ENCODE assay signal across 15 cellular contexts in the genomic region with DNA sequence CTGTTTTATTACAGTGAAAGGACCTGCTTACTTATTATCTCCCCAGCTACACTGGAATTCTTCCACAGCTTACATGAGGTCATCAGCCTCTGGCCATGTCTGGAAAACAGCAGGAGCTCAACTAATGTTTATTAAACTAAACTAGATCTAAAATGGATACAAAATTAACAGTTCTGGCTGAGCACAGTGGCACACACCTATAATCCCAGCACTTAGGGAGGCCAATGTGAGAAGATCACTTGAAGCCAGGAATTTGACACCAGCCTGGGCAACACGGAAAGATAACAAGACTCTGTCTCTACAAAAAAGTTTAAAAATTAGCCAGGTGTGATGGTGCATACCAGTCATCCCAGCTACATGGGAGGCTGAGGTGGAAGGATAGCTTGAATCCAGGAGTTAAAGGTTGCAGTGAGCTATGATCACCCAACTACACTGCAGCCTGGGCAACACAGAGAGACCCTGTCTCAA.
DNase-seq lines count a peak whose midpoint lies in the region; ATAC-seq, FAIRE-seq and TF ChIP-seq lines count a peak whose summit lies in the region.
"Had no signal": no experiment of that assay in that cellular context is flagged by ENCODE, and none has a peak within 500 bp of the region (broad histone marks: within the 10 kb centered on the region; RNA-seq: fewer than 3 reads in every experiment).

No MANE protein-coding gene starts in this region.

- H3K27ac Mint-ChIP-seq in Caco-2 (ENCODE audit: unreplicated experiment) (peak overlapping the region; percentile 91), endodermal cell (peak overlapping the region; percentile 6), neural progenitor cell (peak overlapping the region; percentile 47)
- H3K27ac Mint-ChIP-seq: activated CD4-positive, alpha-beta memory T cell treated with anti-CD3 and anti-CD28 coated beads, Interleukin-2, amount 10 ng/mL, durations not matched to agents 7 days and 5 days; stimulated activated effector memory CD8-positive, alpha-beta T cell treated with anti-CD3 and anti-CD28 coated beads, Interleukin-12 subunit alpha, Interleukin-12 subunit beta, amount 100 ng/mL, for 72 hours had no signal

- no peaks in the 10 kb centered on the region for H3K36me3 ChIP-seq in Caco-2 (ENCODE audit: control insufficient read depth, insufficient read depth, low read length)
- no peaks in the 10 kb centered on the region for H3K36me3 ChIP-seq in MG63
- no peaks in the 10 kb centered on the region for H3K36me3 ChIP-seq in endodermal cell (ENCODE audit: control insufficient read depth, insufficient read depth, low read length)
- H3K36me3 ChIP-seq in neural progenitor cell: no peaks in the 10 kb centered on the region
- no peaks in the 10 kb centered on the region for H3K36me3 ChIP-seq in H7 (replicated peaks; ENCODE audit: control insufficient read depth, insufficient read depth, low read length)

- H3K36me3 Mint-ChIP-seq in Caco-2 (ENCODE audit: insufficient read depth, unreplicated experiment): no peaks in the 10 kb centered on the region
- no peaks in the 10 kb centered on the region for H3K36me3 Mint-ChIP-seq in endodermal cell (ENCODE audit: low read depth)
- H3K36me3 Mint-ChIP-seq in neural progenitor cell: no peaks in the 10 kb centered on the region
- H3K36me3 Mint-ChIP-seq: stimulated activated effector memory CD8-positive, alpha-beta T cell treated with anti-CD3 and anti-CD28 coated beads, Interleukin-12 subunit alpha, Interleukin-12 subunit beta, amount 100 ng/mL, for 72 hours had no signal

- H3K4me3 Mint-ChIP-seq in Caco-2 (ENCODE audit: unreplicated experiment) (peak overlapping the region; percentile 39), endodermal cell (no peak overlapping the region), neural progenitor cell (no peak overlapping the region)
- H3K4me3 Mint-ChIP-seq: activated CD4-positive, alpha-beta memory T cell treated with anti-CD3 and anti-CD28 coated beads, Interleukin-2, amount 10 ng/mL, durations not matched to agents 7 days and 5 days; stimulated activated effector memory CD8-positive, alpha-beta T cell treated with anti-CD3 and anti-CD28 coated beads, Interleukin-12 subunit alpha, Interleukin-12 subunit beta, amount 100 ng/mL, for 72 hours had no signal

- no TSS peak for BruUV-seq in Caco-2 (replicated peaks; lab: Mats Ljungman, UMichigan)

- CTCF ChIA-PET in Caco-2 (lab: Charles Lee): interaction anchor here (1.0 kb wide), 1 partner anchor 222 kb away, joined by 5 read pairs; no protein-coding TSS in a partner anchor

- TF ChIP-seq CTCF in Caco-2 (IDR thresholded peaks at IDR 0.05; ENCODE audit: insufficient read depth in 1 of 2, low read depth in 1 of 2, low read length in 1 of 2, severe bottlenecking in 1 of 2, unreplicated experiment in 1 of 2) (no peak), endodermal cell (conservative IDR thresholded peaks at IDR 0.05) (no peak), neural progenitor cell (IDR thresholded peaks at IDR 0.05) (no peak)

- H3K27me3 ChIP-seq in Caco-2 (replicated peaks; ENCODE audit: control insufficient read depth, insufficient read depth, low read length) (no peaks in the 10 kb centered on the region), MG63 (no peaks in the 10 kb centered on the region), endodermal cell (ENCODE audit: control insufficient read depth, insufficient read depth, low read length, poor library complexity, severe bottlenecking) (no peaks in the 10 kb centered on the region), neural progenitor cell (no peaks in the 10 kb centered on the region), H7 (ENCODE audit: control insufficient read depth, insufficient read depth, low read length) (no peaks in the 10 kb centered on the region)

- H3K9ac ChIP-seq in endodermal cell (ENCODE audit: extremely low read depth, low read length, poor library complexity, severe bottlenecking) (no peak overlapping the region), neural progenitor cell (no peak overlapping the region)
- H3K9ac ChIP-seq: parathyroid adenoma had no signal

- H4K20me1 ChIP-seq in neural progenitor cell (ENCODE audit: low read depth): no peaks in the 10 kb centered on the region

- POLR2A ChIA-PET in Caco-2 (lab: Charles Lee): interaction anchor here (0.5 to 1.4 kb wide), 2 partner anchors 222 to 335 kb away, joined by 6 to 14 read pairs; no protein-coding TSS in a partner anchor

- H3K9me3 ChIP-seq in Caco-2: no peaks in the 10 kb centered on the region
- no peaks in the 10 kb centered on the region for H3K9me3 ChIP-seq in MG63
- H3K9me3 ChIP-seq in endodermal cell (ENCODE audit: control insufficient read depth, low read length): no peaks in the 10 kb centered on the region
- no peaks in the 10 kb centered on the region for H3K9me3 ChIP-seq in neural progenitor cell (ENCODE audit: low read depth)

- H3F3A ChIP-seq in neural progenitor cell (ENCODE audit: low read depth): no peaks in the 10 kb centered on the region

- H3K4me1 Mint-ChIP-seq in Caco-2 (ENCODE audit: low read depth, unreplicated experiment) (peaks cover 40% of the 10 kb centered on the region), endodermal cell (peaks cover 28% of the 10 kb centered on the region), neural progenitor cell (peaks cover 35% of the 10 kb centered on the region)

- H3K9me3 Mint-ChIP-seq in Caco-2 (ENCODE audit: unreplicated experiment) (no peaks in the 10 kb centered on the region), endodermal cell (no peaks in the 10 kb centered on the region), neural progenitor cell (no peaks in the 10 kb centered on the region)
- H3K9me3 Mint-ChIP-seq: activated CD4-positive, alpha-beta memory T cell treated with anti-CD3 and anti-CD28 coated beads, Interleukin-2, amount 10 ng/mL, durations not matched to agents 7 days and 5 days; stimulated activated effector memory CD8-positive, alpha-beta T cell treated with anti-CD3 and anti-CD28 coated beads, Interleukin-12 subunit alpha, Interleukin-12 subunit beta, amount 100 ng/mL, for 72 hours had no signal

- 74 to 100% methylated on average over 1 of the region's 1 CpG for WGBS in endodermal cell (ENCODE audit: insufficient coverage in 1 of 2, insufficient read length in 1 of 2), 2 experiments

- H2AFZ ChIP-seq in neural progenitor cell (replicated peaks): no peak overlapping the region
- H2AFZ ChIP-seq: parathyroid adenoma had no signal

- H3K79me2 ChIP-seq in neural progenitor cell (ENCODE audit: low read depth): no peaks in the 10 kb centered on the region
- H3K79me2 ChIP-seq: parathyroid adenoma had no signal

- intact Hi-C loops in Caco-2 (cut with micrococcal nuclease; ENCODE audit: unreplicated experiment): no loop called here

- H3K4me2 ChIP-seq in neural progenitor cell: no peak overlapping the region

- peaks cover 78% of the 10 kb centered on the region for H3K4me1 ChIP-seq in Caco-2
- H3K4me1 ChIP-seq in endodermal cell (ENCODE audit: control insufficient read depth, insufficient read depth, low read length): peaks cover 13% of the 10 kb centered on the region
- H3K4me1 ChIP-seq in neural progenitor cell: no peaks in the 10 kb centered on the region
- H3K4me1 ChIP-seq: parathyroid adenoma had no signal

- DNase-seq in Caco-2 (peak; percentile 44 to 59), MG63 (peak; percentile 60), endodermal cell (no peak), neural progenitor cell (ENCODE audit: low spot score) (no peak), H7 (no peak), urothelium cell line (ENCODE audit: low spot score) (no peak), ecto neural progenitor cell (ENCODE audit: low spot score) (no peak)
- DNase-seq: activated CD4-positive, alpha-beta memory T cell treated with anti-CD3 and anti-CD28 coated beads, Interleukin-2, amount 10 ng/mL, durations not matched to agents 7 days and 5 days; activated effector memory CD4-positive, alpha-beta T cell treated with anti-CD3 and anti-CD28 coated beads, Interleukin-2, amount 50 U/mL, for 16 hours; central memory CD4-positive, alpha-beta T cell; NCI-H2171 treated with DMSO at 0.1 percent for 48 hours had no signal

- H3K27ac ChIP-seq in endodermal cell (ENCODE audit: low read depth, low read length) (no peak overlapping the region), neural progenitor cell (no peak overlapping the region)
- H3K27ac ChIP-seq: C4-2B, parathyroid adenoma had no signal

- H3K27me3 Mint-ChIP-seq in Caco-2 (ENCODE audit: insufficient read depth, unreplicated experiment) (no peaks in the 10 kb centered on the region), endodermal cell (ENCODE audit: insufficient read depth) (peaks cover 10% of the 10 kb centered on the region), neural progenitor cell (ENCODE audit: insufficient read depth, low read depth) (peaks cover 2% of the 10 kb centered on the region)

- no peak for ATAC-seq in HG03442 (IDR thresholded peaks at IDR 0.05; ENCODE audit: unreplicated experiment)
- ATAC-seq: stimulated activated effector memory CD8-positive, alpha-beta T cell treated with anti-CD3 and anti-CD28 coated beads, Interleukin-12 subunit alpha, Interleukin-12 subunit beta, amount 100 ng/mL, for 72 hours had no signal

- H3K4me3 ChIP-seq in Caco-2 (ENCODE audit: low read depth, low read length): no peak overlapping the region
- no peak overlapping the region for H3K4me3 ChIP-seq in MG63
- H3K4me3 ChIP-seq in endodermal cell (ENCODE audit: low read length): no peak overlapping the region
- no peak overlapping the region for H3K4me3 ChIP-seq in neural progenitor cell
- H3K4me3 ChIP-seq in H7 (ENCODE audit: insufficient read depth, low read depth, low read length): no peak overlapping the region

- no peak for FAIRE-seq in urothelium cell line (lab: Jason Lieb, UNC)

Comparison
In these comparisons a context has a peak if more than half of its experiments do, and no peak if none do; other contexts are left out.
1. DNase-seq: peak in Caco-2 (2 of 2) and MG63 (single experiment); none in endodermal cell (single experiment), neural progenitor cell (single experiment), H7 (single experiment), urothelium cell line (single experiment) and ecto neural progenitor cell (single experiment).
2. H3K27ac Mint-ChIP-seq: peak in every context shown above with its lines; median percentile 91 in Caco-2; 47 in neural progenitor cell; 6 in endodermal cell.